26 cellular contexts compared by ENCODE assay signal in genomic region chr3:139770577-139770976, GRCh38.
"Had no signal": no experiment of that assay in that cellular context is flagged by ENCODE, and none has a peak within 500 bp of the region (broad histone marks: within the 10 kb centered on the region; RNA-seq: fewer than 3 reads in every experiment).

No MANE protein-coding gene starts in this region.

- H3K36me3 Mint-ChIP-seq: activated naive CD8-positive, alpha-beta T cell treated with anti-CD3 and anti-CD28 coated beads, Interleukin-2, amount 10 ng/mL, durations not matched to agents 7 days and 5 days had no signal

- H3K4me3 Mint-ChIP-seq: activated CD8-positive, alpha-beta T cell treated with anti-CD3 and anti-CD28 coated beads, Interleukin-2, amount 10 ng/mL, durations not matched to agents 7 days and 5 days; activated naive CD8-positive, alpha-beta T cell treated with anti-CD3 and anti-CD28 coated beads, Interleukin-2, amount 10 ng/mL, durations not matched to agents 7 days and 5 days had no signal

- H3K4me1 Mint-ChIP-seq: activated naive CD8-positive, alpha-beta T cell treated with anti-CD3 and anti-CD28 coated beads, Interleukin-2, amount 10 ng/mL, durations not matched to agents 7 days and 5 days had no signal

- H3K9me3 Mint-ChIP-seq: activated naive CD8-positive, alpha-beta T cell treated with anti-CD3 and anti-CD28 coated beads, Interleukin-2, amount 10 ng/mL, durations not matched to agents 7 days and 5 days had no signal

- H3K27me3 Mint-ChIP-seq: activated naive CD8-positive, alpha-beta T cell treated with anti-CD3 and anti-CD28 coated beads, Interleukin-2, amount 10 ng/mL, durations not matched to agents 7 days and 5 days had no signal

- H3K4me2 ChIP-seq: SK-N-SH had no signal

- H3K4me1 ChIP-seq: adrenal gland, breast epithelium had no signal

- H3K36me3 ChIP-seq: adrenal gland, breast epithelium, SJCRH30, WERI-Rb-1 had no signal

- H3K4me3 ChIP-seq: adrenal gland, breast epithelium, coronary artery, SJCRH30 had no signal

- H3K27ac ChIP-seq: adrenal gland, breast epithelium, coronary artery, SJCRH30, WERI-Rb-1 had no signal

- H3K27ac Mint-ChIP-seq: activated CD8-positive, alpha-beta T cell treated with anti-CD3 and anti-CD28 coated beads, Interleukin-2, amount 10 ng/mL, durations not matched to agents 7 days and 5 days; activated naive CD8-positive, alpha-beta T cell treated with anti-CD3 and anti-CD28 coated beads, Interleukin-2, amount 10 ng/mL, durations not matched to agents 7 days and 5 days had no signal

- H3K9me2 ChIP-seq: SK-N-SH had no signal

- ATAC-seq: activated CD4-positive, CD25-positive, alpha-beta regulatory T cell treated with anti-CD3 and anti-CD28 coated beads, Interleukin-2, amount 50 U/mL, for 24 hours; activated CD8-positive, alpha-beta T cell treated with anti-CD3 and anti-CD28 coated beads, Interleukin-2, amount 10 ng/mL, durations not matched to agents 7 days and 5 days had no signal

- H3K27me3 ChIP-seq: adrenal gland, breast epithelium, SJCRH30 had no signal

- DNase-seq: activated CD4-positive, alpha-beta T cell treated with anti-CD3 and anti-CD28 coated beads for 4 hours; activated CD8-positive, alpha-beta memory T cell treated with anti-CD3 and anti-CD28 coated beads, Interleukin-2, amount 50 U/mL, for 48 hours; activated CD8-positive, alpha-beta T cell treated with anti-CD3 and anti-CD28 coated beads, Interleukin-2, amount 10 ng/mL, durations not matched to agents 7 days and 5 days; activated naive CD4-positive, alpha-beta T cell treated with anti-CD3 and anti-CD28 coated beads, Interleukin-2, amount 50 U/mL, for 16 hours; activated naive CD8-positive, alpha-beta T cell treated with anti-CD3 and anti-CD28 coated beads, Interleukin-2, amount 10 ng/mL, durations not matched to agents 7 days and 5 days; activated T-cell treated with anti-CD3 and anti-CD28 coated beads, Interleukin-2, amount 50 U/mL, for 1 hour; aorta; caudate nucleus; Karpas-422; NCI-H1105; NCI-H1436; NCI-H1694 treated with DMSO at 0.1 percent for 48 hours; NCI-H2029 treated with DMSO at 0.1 percent for 48 hours; NCI-H345; NCI-H510A; NCI-H526 treated with DMSO at 0.1 percent for 48 hours; NCI-H82; NK-92 treated with Interleukin-12 subunit alpha and Interleukin-12 subunit beta, amount 100 ng/mL, for 24 hours; SJCRH30; SK-N-SH; T-helper 1 cell had no signal

- H3K9me3 ChIP-seq: adrenal gland, breast epithelium, SJCRH30, SK-N-SH had no signal
